13 cellular contexts compared by ENCODE assay signal in genomic region chr1:210123924-210124589, GRCh38.
A peak's percentile ranks its signal among the peaks of the same experiment; 100 is the strongest.
DNase-seq lines count a peak whose midpoint lies in the region; ATAC-seq and TF ChIP-seq lines count a peak whose summit lies in the region.
"Had no signal": no experiment of that assay in that cellular context is flagged by ENCODE, and none has a peak within 500 bp of the region (broad histone marks: within the 10 kb centered on the region; RNA-seq: fewer than 3 reads in every experiment).

No MANE protein-coding gene starts in this region.

- H3K14ac ChIP-seq in H9 (ENCODE audit: insufficient read depth, low read length): no peak overlapping the region

- H3K23me2 ChIP-seq in H9 (ENCODE audit: insufficient read length, low read depth, low read length, poor library complexity, severe bottlenecking): no peaks in the 10 kb centered on the region

- DNase-seq in AG04449 (ENCODE audit: low read depth, low spot score): peak; percentile 2
- DNase-seq in H9: no peak
- DNase-seq in RPMI7951 (ENCODE audit: low read depth): peak; percentile 87
- peak; percentile 32 for DNase-seq in fibroblast of the conjunctiva (ENCODE audit: low read depth)
- no peak for DNase-seq in right lobe of liver
- DNase-seq in DMS114 treated with DMSO at 0.1 percent for 48 hours (lab: John Stamatoyannopoulos, UW; ENCODE audit: unreplicated experiment): no peak
- no peak for DNase-seq in H7
- DNase-seq: anterior cingulate cortex; CD4-positive, alpha-beta memory T cell; KBM-7 had no signal

- H3K27ac Mint-ChIP-seq in H9: peak overlapping the region in 2 of 3 experiments; percentile 8 to 57; a peak in 2 of 7 replicates
- H3K27ac Mint-ChIP-seq: CD4-positive, alpha-beta memory T cell had no signal

- no peak for TF ChIP-seq CTCF in AG04449 (IDR thresholded peaks at IDR 0.05; ENCODE audit: insufficient read depth, low read length, missing control alignments)
- TF ChIP-seq CTCF in H9 (conservative IDR thresholded peaks at IDR 0.05): no peak
- no peak for TF ChIP-seq CTCF in right lobe of liver (IDR thresholded peaks at IDR 0.05)

- H3K79me1 ChIP-seq in H9 (ENCODE audit: insufficient read depth, low read depth, low read length, poor library complexity, severe bottlenecking): no peaks in the 10 kb centered on the region

- H3K27ac ChIP-seq in H9 (ENCODE audit: insufficient read length, low read depth, low read length) (no peak overlapping the region), right lobe of liver (no peak overlapping the region)
- H3K27ac ChIP-seq: gastroesophageal sphincter had no signal

- H2BK12ac ChIP-seq in H9 (ENCODE audit: insufficient read length, low read depth, low read length): no peak overlapping the region

- no peaks in the 10 kb centered on the region; a peak in 1 of 5 replicates for H3K9me3 Mint-ChIP-seq in H9

- H4K91ac ChIP-seq in H9 (ENCODE audit: insufficient read length, low read depth, low read length): no peak overlapping the region

- no peaks in the 10 kb centered on the region; a peak in 2 of 7 replicates for H3K36me3 Mint-ChIP-seq in H9 (ENCODE audit: insufficient read depth in 1 of 3, low read depth in 3 of 3)
- H3K36me3 Mint-ChIP-seq: CD4-positive, alpha-beta memory T cell had no signal

- H2BK15ac ChIP-seq in H9 (ENCODE audit: low read depth, low read length): no peak overlapping the region

- H3K4me3 ChIP-seq in AG04449 (ENCODE audit: low read depth, low read length): no peak overlapping the region
- no peak overlapping the region for H3K4me3 ChIP-seq in right lobe of liver
- no peak overlapping the region for H3K4me3 ChIP-seq in H7 (ENCODE audit: insufficient read depth, low read depth, low read length)
- H3K4me3 ChIP-seq: gastroesophageal sphincter, lung had no signal

- peaks cover 9 to 17% of the 10 kb centered on the region in 2 experiments for H3K4me1 Mint-ChIP-seq in H9
- H3K4me1 Mint-ChIP-seq: CD4-positive, alpha-beta memory T cell had no signal

- CTCF ChIA-PET in AG04449 (lab: Yijun Ruan, JAX): interaction anchor here (0.6 to 1.1 kb wide), 2 partner anchors 187 to 236 kb away, joined by 3 to 4 read pairs; no protein-coding TSS in a partner anchor

- no peak overlapping the region for H3K4me2 ChIP-seq in H9 (ENCODE audit: insufficient read depth, insufficient read length, low read length)

- H3K4me3 Mint-ChIP-seq in H9: no peak overlapping the region
- H3K4me3 Mint-ChIP-seq: CD4-positive, alpha-beta memory T cell had no signal

- no peak overlapping the region for H2AFZ ChIP-seq in H9 (ENCODE audit: low read length)

- no peak overlapping the region for H3K23ac ChIP-seq in H9 (ENCODE audit: insufficient read length, low read depth, low read length)

- WGBS in H9 (ENCODE audit: extremely low coverage, insufficient read length, low lambda C conversion rate): no CpG with 5 or more reads among the region's 2 CpGs
- 32% methylated on average over 2 of the region's 2 CpGs for WGBS in right lobe of liver (ENCODE audit: insufficient coverage, low coverage, low lambda C conversion rate, missing lambda C conversion rate)

- no peak for TF ChIP-seq POLR2A in right lobe of liver (IDR thresholded peaks at IDR 0.05)

- no peaks in the 10 kb centered on the region for H3K36me3 ChIP-seq in right lobe of liver
- H3K36me3 ChIP-seq in H7 (replicated peaks; ENCODE audit: control insufficient read depth, insufficient read depth, low read length): no peaks in the 10 kb centered on the region
- H3K36me3 ChIP-seq: gastroesophageal sphincter had no signal

- no peak overlapping the region for H3K18ac ChIP-seq in H9 (ENCODE audit: insufficient read length, low read depth, low read length)

- H3K56ac ChIP-seq in H9 (ENCODE audit: insufficient read length, low read depth, low read length): no peak overlapping the region

- ATAC-seq in right lobe of liver (no peak), GM18502 (IDR thresholded peaks at IDR 0.05; ENCODE audit: poor library complexity, unreplicated experiment) (no peak)
- ATAC-seq: gastroesophageal sphincter had no signal

- H4K8ac ChIP-seq in H9 (replicated peaks; ENCODE audit: insufficient read length, low read depth, low read length): no peak overlapping the region

- H2BK120ac ChIP-seq in H9 (ENCODE audit: low read depth, low read length, poor library complexity, severe bottlenecking): no peak overlapping the region

- H3K9ac ChIP-seq in H9 (ENCODE audit: extremely low read depth, insufficient read length, low read length): no peak overlapping the region

- H3K4ac ChIP-seq in H9 (ENCODE audit: low read depth, low read length): no peak overlapping the region

- H3K27me3 ChIP-seq in H9 (ENCODE audit: insufficient read depth, low read length) (no peaks in the 10 kb centered on the region), right lobe of liver (no peaks in the 10 kb centered on the region), H7 (ENCODE audit: control insufficient read depth, insufficient read depth, low read length) (no peaks in the 10 kb centered on the region)
- H3K27me3 ChIP-seq: gastroesophageal sphincter had no signal

- H4K20me1 ChIP-seq in H9 (ENCODE audit: control insufficient read depth, insufficient read depth, insufficient read length): no peaks in the 10 kb centered on the region

- H2BK20ac ChIP-seq in H9 (ENCODE audit: low read depth, low read length, poor library complexity, severe bottlenecking): no peak overlapping the region

- no peak overlapping the region for H2AK5ac ChIP-seq in H9 (ENCODE audit: insufficient read length, low read length)

- intact Hi-C loops in right lobe of liver (cut with DNase I): no loop called here

- POLR2A ChIA-PET in AG04449 (lab: Yijun Ruan, JAX): no interaction called here

- H2BK5ac ChIP-seq in H9 (ENCODE audit: insufficient read length, low read length): no peak overlapping the region

- no peaks in the 10 kb centered on the region for H3K79me2 ChIP-seq in H9 (ENCODE audit: insufficient read depth, low read length)

- H3T11ph ChIP-seq in H9 (ENCODE audit: low read length): no peak overlapping the region

- H3K4me1 ChIP-seq in H9 (ENCODE audit: insufficient read depth, low read length) (no peaks in the 10 kb centered on the region), right lobe of liver (no peaks in the 10 kb centered on the region)
- H3K4me1 ChIP-seq: gastroesophageal sphincter had no signal

- no peak overlapping the region for H4K5ac ChIP-seq in H9 (ENCODE audit: insufficient read length, low read depth, low read length)

- H3K9me3 ChIP-seq in H9 (ENCODE audit: control insufficient read depth, low read depth, low read length) (no peaks in the 10 kb centered on the region), right lobe of liver (no peaks in the 10 kb centered on the region)
- H3K9me3 ChIP-seq: gastroesophageal sphincter had no signal

- H3K27me3 Mint-ChIP-seq in H9 (ENCODE audit: low read depth): no peaks in the 10 kb centered on the region

Comparison
In these comparisons a context has a peak if more than half of its experiments do, and no peak if none do; other contexts are left out.
1. DNase-seq: peak in AG04449 (single experiment), RPMI7951 (single experiment) and fibroblast of the conjunctiva (single experiment); none in H9 (single experiment), right lobe of liver (0 of 3), DMS114 treated with DMSO at 0.1 percent for 48 hours (single experiment) and H7 (single experiment).